29 cellular contexts compared by ENCODE assay signal in the genomic region with DNA sequence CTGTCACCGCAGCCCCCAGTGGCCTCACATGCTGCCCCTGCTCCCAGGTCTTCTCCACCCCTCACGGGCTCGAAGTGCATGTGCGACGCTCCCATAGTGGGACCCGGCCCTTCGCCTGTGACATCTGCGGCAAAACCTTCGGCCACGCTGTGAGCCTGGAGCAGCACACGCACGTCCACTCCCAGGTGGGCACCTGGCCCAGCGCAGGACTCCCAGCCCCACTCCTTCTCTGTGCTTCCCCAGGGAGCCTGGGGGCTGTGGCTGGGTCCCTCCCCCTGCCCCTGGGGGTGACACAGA. TPM values are rescaled to one million over a fixed set of nuclear protein-coding genes. Genes with fewer than 3 reads are reported as not detected.
"Had no signal": no experiment of that assay in that cellular context is flagged by ENCODE, and none has a peak within 500 bp of the region (broad histone marks: within the 10 kb centered on the region; RNA-seq: fewer than 3 reads in every experiment).

No MANE protein-coding gene starts in this region.

- H3K27me3 ChIP-seq: neural progenitor cell, ovary, uterus had no signal

- H3K36me3 ChIP-seq: esophagus squamous epithelium, heart right ventricle, neural progenitor cell, ovary, sigmoid colon, thoracic aorta, tibial nerve, upper lobe of right lung, uterus had no signal

- H3K4me2 ChIP-seq: neural progenitor cell had no signal

- H3K27ac ChIP-seq: coronary artery, esophagus squamous epithelium, heart right ventricle, neural progenitor cell, ovary, psoas muscle, sigmoid colon, thoracic aorta, tibial nerve, upper lobe of right lung, uterus had no signal

- FAIRE-seq: endometrium had no signal

- DNase-seq: effector memory CD8-positive, alpha-beta T cell; erythroblast; esophagus squamous epithelium; foreskin melanocyte; glutamatergic neuron; heart right ventricle; hippocampal formation; islet precursor cell; mammary epithelial cell; mesendoderm; midbrain; naive thymus-derived CD4-positive, alpha-beta T cell; nucleus accumbens; ovary; psoas muscle; right cardiac atrium; sigmoid colon; stimulated activated CD4-positive, alpha-beta T cell treated with anti-CD3 and anti-CD28 coated beads, Interleukin-2, amount 100 ng/mL, for 24 hours; stimulated activated CD4-positive, alpha-beta T cell treated with anti-CD3 and anti-CD28 coated beads, Interleukin-4, amount 100 ng/mL, for 24 hours; stimulated activated naive CD4-positive, alpha-beta T cell treated with Interleukin-2 at 50 U/mL for 16 hours; upper lobe of right lung; uterus had no signal

- H3K4me3 ChIP-seq: coronary artery, esophagus squamous epithelium, heart right ventricle, neural progenitor cell, ovary, psoas muscle, sigmoid colon, thoracic aorta, tibial nerve, upper lobe of right lung, uterus had no signal

- H2AFZ ChIP-seq: neural progenitor cell had no signal

- H3K9ac ChIP-seq: neural progenitor cell had no signal

- H3K4me1 ChIP-seq: neural progenitor cell, sigmoid colon, tibial nerve, upper lobe of right lung, uterus had no signal

- ATAC-seq: effector memory CD8-positive, alpha-beta T cell; heart right ventricle; right cardiac atrium; upper lobe of right lung had no signal

- H3K9me3 ChIP-seq: esophagus squamous epithelium, heart right ventricle, ovary, psoas muscle, sigmoid colon, thoracic aorta, tibial nerve, upper lobe of right lung, uterus had no signal

RNA-seq across cellular contexts. Expression of a gene that starts 10.5 kb away (rescaled TPM):
- total RNA-seq: dermis microvascular lymphatic vessel endothelial cell, mammary epithelial cell, ovary, psoas muscle, renal cortical epithelial cell, thoracic aorta, tibial nerve had no signal
- polyA plus RNA-seq: mammary epithelial cell; naive thymus-derived CD4-positive, alpha-beta T cell had no signal
